Comparison of ENCODE assay signal across 18 cellular contexts in genomic region chr9:129363216-129363873, GRCh38.
"Had no signal": no experiment of that assay in that cellular context is flagged by ENCODE, and none has a peak within 500 bp of the region (broad histone marks: within the 10 kb centered on the region; RNA-seq: fewer than 3 reads in every experiment).

No MANE protein-coding gene starts in this region.

- H3K4me1 Mint-ChIP-seq: activated naive CD4-positive, alpha-beta T cell treated with anti-CD3 and anti-CD28 coated beads, Interleukin-2, amount 50 U/mL, for 24 hours had no signal

- H3K27ac ChIP-seq: cardiac muscle cell, right atrium auricular region, tibial nerve, vagina had no signal

- H3K27me3 Mint-ChIP-seq: activated naive CD4-positive, alpha-beta T cell treated with anti-CD3 and anti-CD28 coated beads, Interleukin-2, amount 50 U/mL, for 24 hours had no signal

- H3K9me3 Mint-ChIP-seq: activated naive CD4-positive, alpha-beta T cell treated with anti-CD3 and anti-CD28 coated beads, Interleukin-2, amount 50 U/mL, for 24 hours; effector memory CD8-positive, alpha-beta T cell; nephron progenitor cell had no signal

- H3K27ac Mint-ChIP-seq: activated naive CD4-positive, alpha-beta T cell treated with anti-CD3 and anti-CD28 coated beads, Interleukin-2, amount 50 U/mL, for 24 hours; nephron progenitor cell had no signal

- H3K4me3 ChIP-seq: cardiac muscle cell, lung, right atrium auricular region, skin epidermis, tibial nerve, vagina had no signal

- H3K4me3 Mint-ChIP-seq: activated naive CD4-positive, alpha-beta T cell treated with anti-CD3 and anti-CD28 coated beads, Interleukin-2, amount 50 U/mL, for 24 hours; effector memory CD8-positive, alpha-beta T cell; nephron progenitor cell had no signal

- DNase-seq: activated CD4-positive, alpha-beta T cell treated with anti-CD3 and anti-CD28 coated beads for 1 hour; activated CD4-positive, alpha-beta T cell treated with anti-CD3 and anti-CD28 coated beads, Interleukin-2, amount 50 U/mL, for 48 hours; activated gamma-delta T cell; effector memory CD8-positive, alpha-beta T cell; midbrain; nephron progenitor cell; nucleus accumbens; stimulated activated naive CD8-positive, alpha-beta T cell treated with anti-CD3 and anti-CD28 coated beads, Interleukin-15, Interleukin-2, amounts not matched to agents 100 U/mL and 50 U/mL, for 24 hours; substantia nigra; T-helper 1 cell; T1000 had no signal

- H3K36me3 Mint-ChIP-seq: activated naive CD4-positive, alpha-beta T cell treated with anti-CD3 and anti-CD28 coated beads, Interleukin-2, amount 50 U/mL, for 24 hours had no signal

- H3K9me3 ChIP-seq: right atrium auricular region, tibial nerve, vagina had no signal

- H3K36me3 ChIP-seq: cardiac muscle cell, right atrium auricular region, tibial nerve, vagina had no signal

- H3K27me3 ChIP-seq: cardiac muscle cell, right atrium auricular region, tibial nerve, vagina had no signal

- H3K4me1 ChIP-seq: right atrium auricular region, tibial nerve, vagina had no signal
